In genomic region chr14:105865904-105866840, GRCh38 we compare ENCODE assay signal across 1 cellular context.
TF ChIP-seq lines count a peak whose summit lies in the region.

No MANE protein-coding gene starts in this region.

TF ChIP-seq in SK-N-SH, 30 proteins besides CTCF, POLR2A, EP300 and RAD21 (continued from another document):
- no peak for TF ChIP-seq USF2 (IDR thresholded peaks at IDR 0.05; ENCODE audit: borderline replicate concordance, low read depth, low read length)
- no peak for TF ChIP-seq SMC3 (IDR thresholded peaks at IDR 0.05; ENCODE audit: low read depth, low read length)
- TF ChIP-seq MEF2A (IDR thresholded peaks at IDR 0.05; ENCODE audit: borderline replicate concordance, low read depth) = no peak
- no peak for TF ChIP-seq NFIC (IDR thresholded peaks at IDR 0.05; ENCODE audit: borderline replicate concordance)
- no peak for TF ChIP-seq SIN3A (IDR thresholded peaks at IDR 0.05; ENCODE audit: borderline replicate concordance, low read depth, low read length)
- TF ChIP-seq MXI1 (IDR thresholded peaks at IDR 0.05; ENCODE audit: low read depth, low read length) = no peak
